8 cellular contexts compared by ENCODE assay signal in the genomic region with DNA sequence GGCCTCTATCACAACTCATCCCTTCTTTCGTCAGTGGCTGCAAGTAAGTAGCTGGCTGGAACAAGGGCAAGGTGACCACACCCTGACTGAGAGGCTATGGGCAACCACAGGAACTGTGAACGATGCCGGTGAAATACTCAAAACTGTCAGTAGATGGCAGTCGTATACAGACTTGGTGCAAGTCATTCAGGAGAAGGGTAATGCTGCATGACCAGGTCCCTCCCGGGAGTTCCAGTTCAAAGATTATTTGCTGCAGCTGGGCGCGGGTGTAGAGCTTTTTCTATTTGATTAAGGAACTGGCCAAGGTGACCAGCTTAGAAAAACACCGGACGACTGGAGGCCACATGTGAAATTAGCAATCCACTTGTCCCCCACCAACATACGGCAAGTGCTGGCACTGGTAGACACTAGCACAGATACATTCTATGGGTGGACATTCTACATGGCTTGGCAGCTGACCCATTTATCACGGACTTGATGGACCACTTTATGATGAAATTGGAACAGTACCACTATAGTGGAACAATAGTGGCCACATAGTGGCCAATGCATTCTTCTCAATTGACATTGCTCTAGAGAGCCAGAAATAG.
DNase-seq lines count a peak whose midpoint lies in the region; ATAC-seq and TF ChIP-seq lines count a peak whose summit lies in the region.

No MANE protein-coding gene starts in this region.

- H3K4me1 ChIP-seq in right lobe of liver (no peaks in the 10 kb centered on the region), thyroid gland (no peaks in the 10 kb centered on the region)

- H3K4me3 ChIP-seq in cardiac fibroblast (replicated peaks in 1 of 2; ENCODE audit: low read depth in 2 of 2, low read length in 2 of 2): no peak overlapping the region
- H3K4me3 ChIP-seq in right lobe of liver: no peak overlapping the region
- no peak overlapping the region for H3K4me3 ChIP-seq in thyroid gland (replicated peaks in 1 of 3)

- H3K27ac ChIP-seq in right lobe of liver (no peak overlapping the region), thyroid gland (no peak overlapping the region)

- WGBS in right lobe of liver (ENCODE audit: insufficient coverage, low coverage, low lambda C conversion rate, missing lambda C conversion rate): 18% methylated on average over 9 of the region's 11 CpGs
- 36 to 43% methylated on average over 11 of the region's 11 CpGs for WGBS in thyroid gland, 2 donors

- no peak for TF ChIP-seq POLR2A in right lobe of liver (IDR thresholded peaks at IDR 0.05)
- no peak for TF ChIP-seq POLR2A in thyroid gland (IDR thresholded peaks at IDR 0.05)

- H3K9me3 ChIP-seq in right lobe of liver: no peaks in the 10 kb centered on the region
- H3K9me3 ChIP-seq in thyroid gland: no peaks in the 10 kb centered on the region

- ATAC-seq in Right ventricle myocardium inferior: peak; percentile 50
- peak; percentile 87 for ATAC-seq in GM21737 (IDR thresholded peaks at IDR 0.05; ENCODE audit: unreplicated experiment)
- peak; percentile 99 for ATAC-seq in right lobe of liver

- H3K36me3 ChIP-seq in right lobe of liver (no peaks in the 10 kb centered on the region), thyroid gland (no peaks in the 10 kb centered on the region)

- no peak for DNase-seq in Right ventricle myocardium inferior (ENCODE audit: missing footprints)
- no peak for DNase-seq in cardiac septum (ENCODE audit: low spot score)
- DNase-seq in HS-5 (ENCODE audit: low read depth): peak; percentile 75
- peak; percentile 56 for DNase-seq in OCI-M2 (lab: John Stamatoyannopoulos, UW; ENCODE audit: unreplicated experiment)
- DNase-seq in cardiac fibroblast (ENCODE audit: low read depth in 2 of 2): peak; percentile 72 to 74
- peak in 1 of 3 donors; percentile 75 for DNase-seq in right lobe of liver
- no peak for DNase-seq in thyroid gland

- TF ChIP-seq CTCF in cardiac fibroblast (IDR thresholded peaks at IDR 0.05; ENCODE audit: low read depth, low read length) (peak; percentile 44), right lobe of liver (IDR thresholded peaks at IDR 0.05) (peak; percentile 65 to 77 (median 70)), thyroid gland (IDR thresholded peaks at IDR 0.05) (peak in 1 of 6 experiments; percentile 20)

- H3K27me3 ChIP-seq in right lobe of liver (no peaks in the 10 kb centered on the region), thyroid gland (no peaks in the 10 kb centered on the region)

- intact Hi-C loops in Right ventricle myocardium inferior (cut with DNase I): no loop called here
- intact Hi-C loops in cardiac septum (cut with DNase I): no loop called here
- intact Hi-C loops in right lobe of liver (cut with DNase I): no loop called here
- intact Hi-C loops in thyroid gland (cut with DNase I): no loop called here

Comparison
In these comparisons a context has a peak if more than half of its experiments do, and no peak if none do; other contexts are left out.
1. DNase-seq: peak in HS-5 (single experiment), OCI-M2 (single experiment) and cardiac fibroblast (2 of 2); none in Right ventricle myocardium inferior (single experiment), cardiac septum (single experiment) and thyroid gland (0 of 2).
2. Peak in every context shown above with its lines, with median percentiles within 50 percentile points of each other: ATAC-seq.